1 cellular context compared by ENCODE assay signal in genomic region chr6:111844921-111845320, GRCh38.
TF ChIP-seq lines count a peak whose summit lies in the region.

No MANE protein-coding gene starts in this region.

TF ChIP-seq in GM23338, 12 proteins besides CTCF, POLR2A, EP300 and RAD21 (continued from another document):
- TF ChIP-seq ZNF462 (CRISPR knock-in tag; IDR thresholded peaks at IDR 0.05) (no peak), CREB1 (CRISPR knock-in tag; IDR thresholded peaks at IDR 0.05; ENCODE audit: low read depth) (no peak), EZH2phosphoT487 (IDR thresholded peaks at IDR 0.05; ENCODE audit: unreplicated experiment) (no peak)
